ENCODE assay signal across 27 cellular contexts in genomic region chr2:11420671-11421070, GRCh38.
"Had no signal": no experiment of that assay in that cellular context is flagged by ENCODE, and none has a peak within 500 bp of the region (broad histone marks: within the 10 kb centered on the region; RNA-seq: fewer than 3 reads in every experiment).

No MANE protein-coding gene starts in this region.

- ATAC-seq: activated T-cell treated with anti-CD3 and anti-CD28 coated beads, Interleukin-2, amount 50 U/mL, for 72 hours; body of pancreas; naive thymus-derived CD4-positive, alpha-beta T cell; stimulated activated naive B cell treated with anti-CD40 and anti-IgM and Interleukin-4, amounts not matched to agents 10 μg/mL and 1 μg/mL and 100 μg/mL, for 72 hours had no signal

- DNase-seq: activated CD4-positive, alpha-beta T cell treated with anti-CD3 and anti-CD28 coated beads for 4 hours; activated CD4-positive, alpha-beta T cell treated with anti-CD3 and anti-CD28 coated beads, Interleukin-2, amount 50 U/mL, for 4 hours; activated naive CD4-positive, alpha-beta T cell treated with Interleukin-2 at 50 U/mL for 16 hours; activated T-cell treated with anti-CD3 and anti-CD28 coated beads for 4 hours; activated T-cell treated with anti-CD3 and anti-CD28 coated beads, Interleukin-2, amount 50 U/mL, for 72 hours; adrenal gland; aorta; body of pancreas; cortex of kidney; foreskin melanocyte; islet precursor cell; mammary epithelial cell; naive thymus-derived CD4-positive, alpha-beta T cell; nucleus accumbens; sigmoid colon; stimulated activated CD4-positive, alpha-beta T cell treated with anti-CD3 and anti-CD28 coated beads, Interleukin-1b, Interleukin-23, amount 100 ng/mL, for 48 hours; stimulated activated CD4-positive, alpha-beta T cell treated with anti-CD3 and anti-CD28 coated beads, Interleukin-4, amount 100 ng/mL, for 4 hours; stimulated activated naive B cell treated with anti-CD40 and anti-IgM and Interleukin-4, amounts not matched to agents 10 μg/mL and 1 μg/mL and 100 μg/mL, for 72 hours; stomach; SW 1271; T-helper 9 cell; transverse colon had no signal

- H3K36me3 ChIP-seq: adrenal gland, sigmoid colon, stomach, transverse colon had no signal

- H2AFZ ChIP-seq: hepatocyte had no signal

- H3K79me2 ChIP-seq: hepatocyte had no signal

- H3K9me3 ChIP-seq: body of pancreas had no signal

- FAIRE-seq: endothelial cell of umbilical vein, TTC549 had no signal

- H3K27me3 ChIP-seq: adrenal gland, body of pancreas, hepatocyte, sigmoid colon, stomach, transverse colon had no signal

- H3K27ac ChIP-seq: body of pancreas, hepatocyte, stomach, transverse colon, VCaP had no signal

- H3K4me3 ChIP-seq: adrenal gland, body of pancreas, hepatocyte, sigmoid colon, smooth muscle cell, stomach, transverse colon had no signal

- H3K4me2 ChIP-seq: hepatocyte had no signal

- H3K4me1 ChIP-seq: body of pancreas, sigmoid colon, stomach, transverse colon had no signal
